14 cellular contexts compared by ENCODE assay signal in the genomic region with DNA sequence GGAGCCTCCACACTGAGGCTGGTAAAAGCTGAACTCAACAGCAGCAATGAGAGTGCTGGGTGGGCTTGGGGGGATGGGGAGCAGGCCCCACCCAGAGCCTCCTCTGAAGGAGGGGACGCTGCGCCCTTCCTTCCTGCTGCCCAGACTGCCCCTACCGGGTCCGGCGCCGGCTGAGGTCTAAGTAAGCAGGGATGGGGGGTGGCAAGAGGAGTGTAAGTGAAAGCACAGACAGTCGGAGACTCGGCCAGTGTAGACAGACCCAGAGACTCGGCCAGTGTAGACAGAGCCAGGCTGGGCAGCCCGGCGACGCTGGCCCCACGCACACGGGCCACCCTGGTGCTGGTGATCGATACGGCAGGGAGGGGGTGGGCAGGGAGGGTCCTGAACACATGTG. TPM values are rescaled to one million over a fixed set of nuclear protein-coding genes. Genes with fewer than 3 reads are reported as not detected.
"Had no signal": no experiment of that assay in that cellular context is flagged by ENCODE, and none has a peak within 500 bp of the region (broad histone marks: within the 10 kb centered on the region; RNA-seq: fewer than 3 reads in every experiment).

No MANE protein-coding gene starts in this region.

- DNase-seq: activated CD4-positive, alpha-beta T cell treated with anti-CD3 and anti-CD28 coated beads for 1 hour; activated CD4-positive, alpha-beta T cell treated with anti-CD3 and anti-CD28 coated beads, Interleukin-2, amount 50 U/mL, for 48 hours; activated gamma-delta T cell; activated T-cell treated with anti-CD3 and anti-CD28 coated beads, Interleukin-2, amount 50 U/mL, for 48 hours; erythroblast; mesenchymal stem cell; SW 1271; T-helper 9 cell had no signal

- H3K27me3 ChIP-seq: adrenal gland, ovary, vagina had no signal

- H3K9me3 ChIP-seq: adrenal gland, ovary, tibial nerve, vagina had no signal

- H3K27ac Mint-ChIP-seq: nephron had no signal

- H3K4me3 Mint-ChIP-seq: nephron had no signal

- H3K27ac ChIP-seq: adrenal gland, ovary, tibial nerve, vagina had no signal

- H3K36me3 ChIP-seq: ovary had no signal

- H3K4me1 ChIP-seq: adrenal gland had no signal

- H3K4me3 ChIP-seq: adrenal gland, ovary, skin epidermis, tibial nerve, vagina had no signal

RNA-seq across cellular contexts. Expression of gene ENTPD8, which starts 7.4 kb away (rescaled TPM):
- total RNA-seq: tibial nerve, vagina had no signal
